10 cellular contexts compared by ENCODE assay signal in the genomic region with DNA sequence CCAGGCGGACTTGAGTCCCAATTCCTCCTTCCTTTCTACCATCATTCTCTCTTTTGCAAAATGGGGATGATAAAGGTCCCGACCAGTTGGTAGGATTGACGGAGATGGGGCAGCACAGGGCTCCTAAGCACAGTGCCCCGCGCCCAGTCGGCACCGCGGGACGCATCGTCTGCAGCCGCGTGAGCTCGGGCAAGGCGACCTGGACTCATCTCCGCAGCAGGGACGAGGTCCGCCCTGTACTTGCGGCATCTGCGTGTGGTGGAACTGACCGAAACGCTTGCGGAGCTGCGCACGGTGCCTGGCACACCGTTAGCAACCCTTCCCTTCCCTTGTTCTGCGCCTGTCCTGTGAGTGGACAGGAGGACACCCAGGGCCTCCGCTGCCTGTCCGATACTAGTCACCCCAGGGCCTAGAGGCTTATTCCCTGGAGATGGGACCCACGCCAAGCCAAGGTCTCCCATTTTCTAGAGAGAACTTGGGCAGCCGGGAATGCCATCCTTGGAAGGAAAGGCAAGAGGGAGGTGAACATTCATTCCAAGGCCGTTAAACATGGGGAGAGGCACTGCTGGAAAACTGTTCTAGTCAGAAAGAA.
DNase-seq lines count a peak whose midpoint lies in the region; ATAC-seq and TF ChIP-seq lines count a peak whose summit lies in the region.
"Had no signal": no experiment of that assay in that cellular context is flagged by ENCODE, and none has a peak within 500 bp of the region (broad histone marks: within the 10 kb centered on the region; RNA-seq: fewer than 3 reads in every experiment).

No MANE protein-coding gene starts in this region.

- no peaks in the 10 kb centered on the region for H3K9me2 ChIP-seq in GM23248 (ENCODE audit: insufficient read depth)

- H3K27ac Mint-ChIP-seq in activated T-helper 2 cell treated with anti-CD3 and anti-CD28 coated beads, Interferon-gamma antibody, Interleukin-2, Interleukin-4, amounts not matched to agents 10 μg/mL and 5 μg/mL and 100 μg/mL, durations not matched to agents 14 hours and 24 hours and 36 hours = no peak overlapping the region

- no peaks in the 10 kb centered on the region for H3K36me3 Mint-ChIP-seq in activated T-helper 2 cell treated with anti-CD3 and anti-CD28 coated beads, Interferon-gamma antibody, Interleukin-2, Interleukin-4, amounts not matched to agents 10 μg/mL and 5 μg/mL and 100 μg/mL, durations not matched to agents 14 hours and 24 hours and 36 hours (ENCODE audit: low read depth)

- no peaks in the 10 kb centered on the region for H3F3A ChIP-seq in GM23248 (ENCODE audit: insufficient read depth)

- H3K9ac ChIP-seq in GM23248 (0 out of 2 replicates have a peak overlapping the region, but pooled peaks have one; percentile 43), iPS-18a (ENCODE audit: low read length) (peak overlapping the region; percentile 7)

- H3K27ac ChIP-seq in GM23248 (no peak overlapping the region), iPS-18a (ENCODE audit: low read length) (no peak overlapping the region), skin epidermis (no peak overlapping the region)
- H3K27ac ChIP-seq: SK-N-MC had no signal

- peak overlapping the region; percentile 95 for H3K4me2 ChIP-seq in GM23248 (ENCODE audit: unreplicated experiment)

- H3K27me3 ChIP-seq in GM23248 (replicated peaks; ENCODE audit: insufficient read depth) = peaks cover 24% of the 10 kb centered on the region
- H3K27me3 ChIP-seq in iPS-18a (ENCODE audit: control insufficient read depth, insufficient read depth, low read length) = peaks cover 29% of the 10 kb centered on the region

- H3K4me3 ChIP-seq in GM23248 = peak overlapping the region; percentile 74
- peak overlapping the region; percentile 49 for H3K4me3 ChIP-seq in iPS-18a (ENCODE audit: low read length)
- peak overlapping the region in 5 of 7 experiments; percentile 11 to 33 (median 18) for H3K4me3 ChIP-seq in skin epidermis
- H3K4me3 ChIP-seq: SK-N-MC had no signal

- H3K4me1 ChIP-seq in GM23248 (ENCODE audit: insufficient read depth) (no peaks in the 10 kb centered on the region), iPS-18a (ENCODE audit: control insufficient read depth, low read depth, low read length) (peaks cover 23% of the 10 kb centered on the region)

- peaks cover 4% of the 10 kb centered on the region for H3K4me1 Mint-ChIP-seq in activated T-helper 2 cell treated with anti-CD3 and anti-CD28 coated beads, Interferon-gamma antibody, Interleukin-2, Interleukin-4, amounts not matched to agents 10 μg/mL and 5 μg/mL and 100 μg/mL, durations not matched to agents 14 hours and 24 hours and 36 hours (ENCODE audit: low read depth)

- ATAC-seq in GM19463 (IDR thresholded peaks at IDR 0.05; ENCODE audit: unreplicated experiment) (no peak), SK-N-SH treated with all-trans-retinoic acid at 6 μM for 48 hours (no peak), GM19452 (IDR thresholded peaks at IDR 0.05; ENCODE audit: unreplicated experiment) (no peak), HG02571 (IDR thresholded peaks at IDR 0.05; ENCODE audit: unreplicated experiment) (no peak)

- no peaks in the 10 kb centered on the region for H3K79me2 ChIP-seq in GM23248 (ENCODE audit: insufficient read depth)

- peaks cover 29% of the 10 kb centered on the region for H3K27me3 Mint-ChIP-seq in activated T-helper 2 cell treated with anti-CD3 and anti-CD28 coated beads, Interferon-gamma antibody, Interleukin-2, Interleukin-4, amounts not matched to agents 10 μg/mL and 5 μg/mL and 100 μg/mL, durations not matched to agents 14 hours and 24 hours and 36 hours (ENCODE audit: low read depth)

- no peaks in the 10 kb centered on the region for H3K9me3 Mint-ChIP-seq in activated T-helper 2 cell treated with anti-CD3 and anti-CD28 coated beads, Interferon-gamma antibody, Interleukin-2, Interleukin-4, amounts not matched to agents 10 μg/mL and 5 μg/mL and 100 μg/mL, durations not matched to agents 14 hours and 24 hours and 36 hours

- peak; percentile 22 for DNase-seq in GM23248
- no peak for DNase-seq in activated T-helper 2 cell treated with anti-CD3 and anti-CD28 coated beads, Interferon-gamma antibody, Interleukin-2, Interleukin-4, amounts not matched to agents 10 μg/mL and 5 μg/mL and 100 μg/mL, durations not matched to agents 14 hours and 24 hours and 36 hours (ENCODE audit: low spot score)
- DNase-seq: effector CD8-positive, alpha-beta T cell had no signal

- in situ Hi-C loops in GM23248 (cut with MboI) = loop anchor here (10.0 kb wide), 3 partner anchors 785 to 955 kb away; no protein-coding TSS in a partner anchor

- H3K36me3 ChIP-seq in GM23248 (ENCODE audit: low read depth) = no peaks in the 10 kb centered on the region
- no peaks in the 10 kb centered on the region for H3K36me3 ChIP-seq in iPS-18a (ENCODE audit: control insufficient read depth, low read depth, low read length)

- peak overlapping the region; percentile 87 for H2AFZ ChIP-seq in GM23248

- H3K4me3 Mint-ChIP-seq in activated T-helper 2 cell treated with anti-CD3 and anti-CD28 coated beads, Interferon-gamma antibody, Interleukin-2, Interleukin-4, amounts not matched to agents 10 μg/mL and 5 μg/mL and 100 μg/mL, durations not matched to agents 14 hours and 24 hours and 36 hours (ENCODE audit: low read depth) = peak overlapping the region; percentile 21

- H3K9me3 ChIP-seq in GM23248 (ENCODE audit: low read depth) (no peaks in the 10 kb centered on the region), iPS-18a (ENCODE audit: control insufficient read depth, low read depth, low read length) (no peaks in the 10 kb centered on the region)

- H4K20me1 ChIP-seq in GM23248 (ENCODE audit: insufficient read depth) = no peaks in the 10 kb centered on the region

- WGBS in GM23248 (ENCODE audit: low coverage in 1 of 2, low lambda C conversion rate in 2 of 2, missing lambda C conversion rate in 2 of 2), 2 experiments = 43 to 47% methylated on average over 31 of the region's 31 CpGs

- intact Hi-C loops in activated T-helper 2 cell treated with anti-CD3 and anti-CD28 coated beads, Interferon-gamma antibody, Interleukin-2, Interleukin-4, amounts not matched to agents 10 μg/mL and 5 μg/mL and 100 μg/mL, durations not matched to agents 14 hours and 24 hours and 36 hours (cut with micrococcal nuclease) = loop anchor here (2.0 kb wide), 2 partner anchors 659 to 785 kb away; no protein-coding TSS in a partner anchor

TF ChIP-seq in SK-N-SH treated with all-trans-retinoic acid at 6 μM for 48 hours, 23 proteins besides CTCF, POLR2A, EP300 and RAD21:
- no peak for TF ChIP-seq ISL1 (CRISPR knock-in tag; IDR thresholded peaks at IDR 0.05)
- no peak for TF ChIP-seq ZFP30 (CRISPR knock-in tag; IDR thresholded peaks at IDR 0.05)
- TF ChIP-seq OSR1 (CRISPR knock-in tag; IDR thresholded peaks at IDR 0.05) = no peak
- TF ChIP-seq ZNF565 (CRISPR knock-in tag; conservative IDR thresholded peaks at IDR 0.05; ENCODE audit: low read depth) = no peak
- no peak for TF ChIP-seq SNAI2 (CRISPR knock-in tag; IDR thresholded peaks at IDR 0.05)
- TF ChIP-seq, protein P1, sequence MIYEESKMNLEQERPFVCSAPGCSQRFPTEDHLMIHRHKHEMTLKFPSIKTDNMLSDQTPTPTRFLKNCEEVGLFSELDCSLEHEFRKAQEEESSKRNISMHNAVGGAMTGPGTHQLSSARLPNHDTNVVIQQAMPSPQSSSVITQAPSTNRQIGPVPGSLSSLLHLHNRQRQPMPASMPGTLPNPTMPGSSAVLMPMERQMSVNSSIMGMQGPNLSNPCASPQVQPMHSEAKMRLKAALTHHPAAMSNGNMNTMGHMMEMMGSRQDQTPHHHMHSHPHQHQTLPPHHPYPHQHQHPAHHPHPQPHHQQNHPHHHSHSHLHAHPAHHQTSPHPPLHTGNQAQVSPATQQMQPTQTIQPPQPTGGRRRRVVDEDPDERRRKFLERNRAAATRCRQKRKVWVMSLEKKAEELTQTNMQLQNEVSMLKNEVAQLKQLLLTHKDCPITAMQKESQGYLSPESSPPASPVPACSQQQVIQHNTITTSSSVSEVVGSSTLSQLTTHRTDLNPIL (CRISPR knock-in tag; IDR thresholded peaks at IDR 0.05; ENCODE audit: low read depth) = no peak
- TF ChIP-seq, protein P2, sequence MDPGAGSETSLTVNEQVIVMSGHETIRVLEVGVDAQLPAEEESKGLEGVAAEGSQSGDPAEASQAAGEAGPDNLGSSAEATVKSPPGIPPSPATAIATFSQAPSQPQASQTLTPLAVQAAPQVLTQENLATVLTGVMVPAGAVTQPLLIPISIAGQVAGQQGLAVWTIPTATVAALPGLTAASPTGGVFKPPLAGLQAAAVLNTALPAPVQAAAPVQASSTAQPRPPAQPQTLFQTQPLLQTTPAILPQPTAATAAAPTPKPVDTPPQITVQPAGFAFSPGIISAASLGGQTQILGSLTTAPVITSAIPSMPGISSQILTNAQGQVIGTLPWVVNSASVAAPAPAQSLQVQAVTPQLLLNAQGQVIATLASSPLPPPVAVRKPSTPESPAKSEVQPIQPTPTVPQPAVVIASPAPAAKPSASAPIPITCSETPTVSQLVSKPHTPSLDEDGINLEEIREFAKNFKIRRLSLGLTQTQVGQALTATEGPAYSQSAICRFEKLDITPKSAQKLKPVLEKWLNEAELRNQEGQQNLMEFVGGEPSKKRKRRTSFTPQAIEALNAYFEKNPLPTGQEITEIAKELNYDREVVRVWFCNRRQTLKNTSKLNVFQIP (CRISPR knock-in tag; IDR thresholded peaks at IDR 0.05; ENCODE audit: borderline replicate concordance, low read depth) = no peak
- TF ChIP-seq, protein P3, sequence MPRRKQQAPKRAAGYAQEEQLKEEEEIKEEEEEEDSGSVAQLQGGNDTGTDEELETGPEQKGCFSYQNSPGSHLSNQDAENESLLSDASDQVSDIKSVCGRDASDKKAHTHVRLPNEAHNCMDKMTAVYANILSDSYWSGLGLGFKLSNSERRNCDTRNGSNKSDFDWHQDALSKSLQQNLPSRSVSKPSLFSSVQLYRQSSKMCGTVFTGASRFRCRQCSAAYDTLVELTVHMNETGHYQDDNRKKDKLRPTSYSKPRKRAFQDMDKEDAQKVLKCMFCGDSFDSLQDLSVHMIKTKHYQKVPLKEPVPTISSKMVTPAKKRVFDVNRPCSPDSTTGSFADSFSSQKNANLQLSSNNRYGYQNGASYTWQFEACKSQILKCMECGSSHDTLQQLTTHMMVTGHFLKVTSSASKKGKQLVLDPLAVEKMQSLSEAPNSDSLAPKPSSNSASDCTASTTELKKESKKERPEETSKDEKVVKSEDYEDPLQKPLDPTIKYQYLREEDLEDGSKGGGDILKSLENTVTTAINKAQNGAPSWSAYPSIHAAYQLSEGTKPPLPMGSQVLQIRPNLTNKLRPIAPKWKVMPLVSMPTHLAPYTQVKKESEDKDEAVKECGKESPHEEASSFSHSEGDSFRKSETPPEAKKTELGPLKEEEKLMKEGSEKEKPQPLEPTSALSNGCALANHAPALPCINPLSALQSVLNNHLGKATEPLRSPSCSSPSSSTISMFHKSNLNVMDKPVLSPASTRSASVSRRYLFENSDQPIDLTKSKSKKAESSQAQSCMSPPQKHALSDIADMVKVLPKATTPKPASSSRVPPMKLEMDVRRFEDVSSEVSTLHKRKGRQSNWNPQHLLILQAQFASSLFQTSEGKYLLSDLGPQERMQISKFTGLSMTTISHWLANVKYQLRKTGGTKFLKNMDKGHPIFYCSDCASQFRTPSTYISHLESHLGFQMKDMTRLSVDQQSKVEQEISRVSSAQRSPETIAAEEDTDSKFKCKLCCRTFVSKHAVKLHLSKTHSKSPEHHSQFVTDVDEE (CRISPR knock-in tag; IDR thresholded peaks at IDR 0.05) = no peak

Comparison
In these comparisons a context has a peak if more than half of its experiments do, and no peak if none do; other contexts are left out.
1. H3K4me3 ChIP-seq: peak in every context shown above with its lines; median percentile 74 in GM23248; 49 in iPS-18a; 18 in skin epidermis.